Comparison of ENCODE assay signal across 16 cellular contexts in genomic region chr17:27513849-27514248, GRCh38. TPM values are rescaled to one million over a fixed set of nuclear protein-coding genes. Genes with fewer than 3 reads are reported as not detected.
A peak's percentile ranks its signal among the peaks of the same experiment; 100 is the strongest.
DNase-seq lines count a peak whose midpoint lies in the region; ATAC-seq and TF ChIP-seq lines count a peak whose summit lies in the region.
"Had no signal": no experiment of that assay in that cellular context is flagged by ENCODE, and none has a peak within 500 bp of the region (broad histone marks: within the 10 kb centered on the region; RNA-seq: fewer than 3 reads in every experiment).

No MANE protein-coding gene starts in this region.

- H2AFZ ChIP-seq in hepatocyte, result no peak overlapping the region

- H4K20me1 ChIP-seq in hepatocyte (ENCODE audit: insufficient read depth, poor library complexity, severe bottlenecking), result no peaks in the 10 kb centered on the region

- H3K9me3 ChIP-seq in HAP-1 (no peaks in the 10 kb centered on the region), iPS-15b (ENCODE audit: control insufficient read depth, insufficient read depth, low read length) (no peaks in the 10 kb centered on the region), WERI-Rb-1 (ENCODE audit: severe bottlenecking) (peaks cover 3% of the 10 kb centered on the region), hepatocyte (ENCODE audit: low read depth) (no peaks in the 10 kb centered on the region)
- H3K9me3 ChIP-seq: body of pancreas, psoas muscle, suprapubic skin had no signal

- H3K4me3 ChIP-seq in HAP-1 (no peak overlapping the region), iPS-15b (ENCODE audit: low read depth, low read length) (no peak overlapping the region), rectal smooth muscle tissue (ENCODE audit: low read length) (no peak overlapping the region), WERI-Rb-1 (ENCODE audit: low read depth, low read length) (no peak overlapping the region), hepatocyte (no peak overlapping the region)
- H3K4me3 ChIP-seq: body of pancreas, psoas muscle, suprapubic skin had no signal

- ATAC-seq in GM21526 (IDR thresholded peaks at IDR 0.05; ENCODE audit: low FRiP score, unreplicated experiment), result no peak
- ATAC-seq: body of pancreas, HepG2, psoas muscle had no signal

- peaks cover 83% of the 10 kb centered on the region for H3K79me2 ChIP-seq in hepatocyte

- DNase-seq in HAP-1 (ENCODE audit: low spot score in 2 of 2) (peak; percentile 83 to 97), mucosa of gallbladder (ENCODE audit: low spot score) (no peak), WERI-Rb-1 (no peak), hepatocyte (ENCODE audit: low spot score) (no peak)
- DNase-seq: activated CD4-positive, alpha-beta T cell treated with anti-CD3 and anti-CD28 coated beads, Interleukin-2, amount 10 ng/mL, durations not matched to agents 7 days and 5 days; activated naive CD4-positive, alpha-beta T cell; body of pancreas; NCI-H146; psoas muscle; stimulated activated CD8-positive, alpha-beta memory T cell treated with anti-CD3 and anti-CD28 coated beads, Interleukin-4, amount 100 ng/mL, for 48 hours had no signal

- H3K4me1 ChIP-seq in HAP-1, result peaks cover 32% of the 10 kb centered on the region
- H3K4me1 ChIP-seq in iPS-15b (ENCODE audit: control insufficient read depth, insufficient read depth, low read length), result peaks cover 24% of the 10 kb centered on the region
- H3K4me1 ChIP-seq in rectal smooth muscle tissue (ENCODE audit: control insufficient read depth, insufficient read depth, low read length), result peaks cover 32% of the 10 kb centered on the region
- H3K4me1 ChIP-seq in hepatocyte (ENCODE audit: insufficient read depth), result peaks cover 12% of the 10 kb centered on the region
- H3K4me1 ChIP-seq: psoas muscle had no signal

- no peaks in the 10 kb centered on the region for H3K9me2 ChIP-seq in hepatocyte (replicated peaks; ENCODE audit: insufficient read depth)

- H3K36me3 ChIP-seq in HAP-1 (replicated peaks) (no peaks in the 10 kb centered on the region), iPS-15b (ENCODE audit: control insufficient read depth, insufficient read depth, low read length) (no peaks in the 10 kb centered on the region), rectal smooth muscle tissue (ENCODE audit: control insufficient read depth, insufficient read depth, low read length) (no peaks in the 10 kb centered on the region), WERI-Rb-1 (no peaks in the 10 kb centered on the region), hepatocyte (replicated peaks; ENCODE audit: insufficient read depth, low read depth) (no peaks in the 10 kb centered on the region)
- H3K36me3 ChIP-seq: suprapubic skin had no signal

- in situ Hi-C loops in HAP-1 (cut with MboI; ENCODE audit: low sequenced_read_pairs), result no loop called here

- WGBS in hepatocyte (ENCODE audit: low lambda C conversion rate, missing lambda C conversion rate), result 84% methylated on average over 8 of the region's 8 CpGs

- TF ChIP-seq CTCF in WERI-Rb-1 (IDR thresholded peaks at IDR 0.05; ENCODE audit: low read depth, low read length), result no peak
- TF ChIP-seq CTCF in hepatocyte (IDR thresholded peaks at IDR 0.05; ENCODE audit: poor library complexity), result no peak

- H3K9ac ChIP-seq in iPS-15b (ENCODE audit: low read depth, low read length) (peak overlapping the region; percentile 26), rectal smooth muscle tissue (ENCODE audit: low read length) (no peak overlapping the region)

- H3K27me3 ChIP-seq in HAP-1 (ENCODE audit: low read depth), result no peaks in the 10 kb centered on the region
- H3K27me3 ChIP-seq in iPS-15b (ENCODE audit: control insufficient read depth, insufficient read depth, low read length), result no peaks in the 10 kb centered on the region
- no peaks in the 10 kb centered on the region for H3K27me3 ChIP-seq in rectal smooth muscle tissue (ENCODE audit: control insufficient read depth, insufficient read depth, low read length)
- no peaks in the 10 kb centered on the region for H3K27me3 ChIP-seq in WERI-Rb-1 (ENCODE audit: insufficient read depth, low read depth, severe bottlenecking)
- no peaks in the 10 kb centered on the region for H3K27me3 ChIP-seq in hepatocyte
- H3K27me3 ChIP-seq: body of pancreas, suprapubic skin had no signal

- H3K4me2 ChIP-seq in hepatocyte, result no peak overlapping the region

- H3K27ac ChIP-seq in angular gyrus (ENCODE audit: low read depth, low read length) (peak overlapping the region; percentile 75), rectal smooth muscle tissue (ENCODE audit: low read depth, low read length) (peak overlapping the region; percentile 51), WERI-Rb-1 (no peak overlapping the region), hepatocyte (no peak overlapping the region)
- H3K27ac ChIP-seq: body of pancreas, psoas muscle, suprapubic skin had no signal

RNA-seq across cellular contexts. Expression of gene KSR1, which starts 57.6 kb away (rescaled TPM):
- total RNA-seq in mucosa of gallbladder, result 60.2 TPM
- 19.9 and 32.6 TPM in 2 replicates for total RNA-seq in hepatocyte
- 16.2 and 23.8 TPM in 2 replicates for polyA plus RNA-seq in hepatocyte

Comparison
In these comparisons a context has a peak if more than half of its experiments do, and no peak if none do; other contexts are left out.
1. DNase-seq: peak in HAP-1 (2 of 2); none in mucosa of gallbladder (single experiment), WERI-Rb-1 (single experiment) and hepatocyte (single experiment).
2. H3K27ac ChIP-seq: peak in angular gyrus (single experiment) and rectal smooth muscle tissue (single experiment); none in WERI-Rb-1 (single experiment) and hepatocyte (single experiment).